ENCODE assay signal across 8 cellular contexts in genomic region chr11:44861829-44862545, GRCh38.
DNase-seq lines count a peak whose midpoint lies in the region; TF ChIP-seq lines count a peak whose summit lies in the region.

No MANE protein-coding gene starts in this region.

- H3K9ac ChIP-seq in MM.1S (ENCODE audit: low read length): peak overlapping the region; percentile 22

- H3K4me2 ChIP-seq in MM.1S (ENCODE audit: low read depth, low read length): peak overlapping the region; percentile 67

- DNase-seq in GM04504 (ENCODE audit: low read depth) (peak; percentile 96), MM.1S (peak; percentile 98), choroid plexus epithelial cell (ENCODE audit: low read depth) (peak; percentile 99), lower leg skin (ENCODE audit: low spot score in 2 of 2) (peak; percentile 56 to 88), SK-N-DZ (ENCODE audit: low spot score) (no peak)
- peak; percentile 64 to 75 for DNase-seq in activated CD4-positive, alpha-beta T cell treated with anti-CD3 and anti-CD28 coated beads for 24 hours (ENCODE audit: low read depth in 2 of 2)
- peak; percentile 86 for DNase-seq in stimulated activated CD8-positive, alpha-beta memory T cell treated with anti-CD3 and anti-CD28 coated beads, Interleukin-15, amount 100 ng/mL, for 48 hours (ENCODE audit: low read depth in 2 of 2)

- H4K20me1 ChIP-seq in MM.1S (ENCODE audit: insufficient read depth, low read length): no peaks in the 10 kb centered on the region

- H3K9me3 ChIP-seq in HEK293 (ENCODE audit: control insufficient read depth, insufficient read depth, low read depth, low read length) (no peaks in the 10 kb centered on the region), MM.1S (replicated peaks; ENCODE audit: insufficient read depth, low read length) (no peaks in the 10 kb centered on the region)

- peaks cover 10% of the 10 kb centered on the region for H3K4me1 ChIP-seq in HEK293 (ENCODE audit: control insufficient read depth, insufficient read depth, low read length)
- peaks cover 20% of the 10 kb centered on the region for H3K4me1 ChIP-seq in MM.1S (ENCODE audit: low read length)

- peak overlapping the region; percentile 31; the same call in 1 of the 2 replicates for H3K27ac ChIP-seq in HEK293 (ENCODE audit: extremely low read depth, low read depth, low read length)
- peak overlapping the region; percentile 58; the same call in 1 of the 2 replicates for H3K27ac ChIP-seq in MM.1S (ENCODE audit: low read length)

- peaks cover 11% of the 10 kb centered on the region for H3F3A ChIP-seq in MM.1S (ENCODE audit: insufficient read depth, low read length)

- CTCF ChIA-PET in HEK293 (lab: Yijun Ruan, JAX): interaction anchor here (0.6 to 1.4 kb wide), 8 partner anchors 13 to 233 kb away, joined by 3 to 5 read pairs (median 4); no protein-coding TSS in a partner anchor

- no peaks in the 10 kb centered on the region for H3K36me3 ChIP-seq in HEK293 (ENCODE audit: control insufficient read depth in 2 of 2, insufficient read depth in 1 of 2, low read length in 2 of 2)
- H3K36me3 ChIP-seq in MM.1S (replicated peaks; ENCODE audit: insufficient read depth, low read length): no peaks in the 10 kb centered on the region

- no peak for TF ChIP-seq POLR2A in lower leg skin (IDR thresholded peaks at IDR 0.05)

- peak overlapping the region; percentile 47 for H2AFZ ChIP-seq in MM.1S (ENCODE audit: low read length)

- TF ChIP-seq CTCF in HEK293 (tag by site-specific recombination; IDR thresholded peaks at IDR 0.05): no peak
- TF ChIP-seq CTCF in MM.1S (IDR thresholded peaks at IDR 0.05; ENCODE audit: low read length): no peak
- no peak for TF ChIP-seq CTCF in choroid plexus epithelial cell (conservative IDR thresholded peaks at IDR 0.05; ENCODE audit: low read depth, low read length)
- TF ChIP-seq CTCF in lower leg skin (IDR thresholded peaks at IDR 0.05): no peak

- POLR2A ChIA-PET in HEK293 (lab: Yijun Ruan, JAX): interaction anchor here (0.8 to 1.3 kb wide), 2 partner anchors 13 to 23 kb away, joined by 3 to 5 read pairs; no protein-coding TSS in a partner anchor

- H3K4me3 ChIP-seq in HEK293 (ENCODE audit: low read depth, low read length): no peak overlapping the region
- no peak overlapping the region; the same call in 1 of the 2 replicates for H3K4me3 ChIP-seq in MM.1S (ENCODE audit: low read length)
- no peak overlapping the region for H3K4me3 ChIP-seq in choroid plexus epithelial cell (ENCODE audit: low read depth, low read length)
- no peak overlapping the region for H3K4me3 ChIP-seq in lower leg skin (ENCODE audit: low read depth, poor library complexity, severe bottlenecking)

- no peaks in the 10 kb centered on the region for H3K9me2 ChIP-seq in MM.1S (replicated peaks; ENCODE audit: insufficient read depth, low read length)

- 0 out of 2 replicates have a peak, but pooled peaks cover 5% of the 10 kb centered on the region for H3K27me3 ChIP-seq in MM.1S (replicated peaks; ENCODE audit: insufficient read depth, low read length)

- 50 to 64% methylated on average over 18 to 19 of the region's 19 CpGs for WGBS in lower leg skin, 2 donors

- intact Hi-C loops in lower leg skin (cut with DNase I; ENCODE audit: low total_unique reads): no loop called here

- no peaks in the 10 kb centered on the region for H3K79me2 ChIP-seq in MM.1S (ENCODE audit: low read length)

TF ChIP-seq in HEK293, 187 proteins besides CTCF, POLR2A, EP300 and RAD21 (continues in another document):
- TF ChIP-seq KLF8 (tag by site-specific recombination; IDR thresholded peaks at IDR 0.05) (no peak), ZFP37 (tag by site-specific recombination; IDR thresholded peaks at IDR 0.05) (no peak), IKZF3 (tag by site-specific recombination; IDR thresholded peaks at IDR 0.05) (no peak), ZNF501 (tag by site-specific recombination; IDR thresholded peaks at IDR 0.05) (no peak), PRDM4 (tag by site-specific recombination; IDR thresholded peaks at IDR 0.05) (no peak), ZNF26 (tag by site-specific recombination; IDR thresholded peaks at IDR 0.05) (no peak), ZNF211 (tag by site-specific recombination; IDR thresholded peaks at IDR 0.05; ENCODE audit: low read depth) (no peak), SETDB1 (IDR thresholded peaks at IDR 0.05; ENCODE audit: insufficient read length, low read length) (no peak), EGR2 (tag by site-specific recombination; IDR thresholded peaks at IDR 0.05; ENCODE audit: low read depth) (peak; percentile 17; the same call in 1 of the 2 replicates), ZIC2 (tag by site-specific recombination; IDR thresholded peaks at IDR 0.05) (peak; percentile 34; the same call in 1 of the 2 replicates), ZNF558 (tag by site-specific recombination; IDR thresholded peaks at IDR 0.05) (no peak), ZNF426 (tag by site-specific recombination; IDR thresholded peaks at IDR 0.05) (no peak), ZNF548 (tag by site-specific recombination; IDR thresholded peaks at IDR 0.05) (no peak)
- TF ChIP-seq, protein P1, sequence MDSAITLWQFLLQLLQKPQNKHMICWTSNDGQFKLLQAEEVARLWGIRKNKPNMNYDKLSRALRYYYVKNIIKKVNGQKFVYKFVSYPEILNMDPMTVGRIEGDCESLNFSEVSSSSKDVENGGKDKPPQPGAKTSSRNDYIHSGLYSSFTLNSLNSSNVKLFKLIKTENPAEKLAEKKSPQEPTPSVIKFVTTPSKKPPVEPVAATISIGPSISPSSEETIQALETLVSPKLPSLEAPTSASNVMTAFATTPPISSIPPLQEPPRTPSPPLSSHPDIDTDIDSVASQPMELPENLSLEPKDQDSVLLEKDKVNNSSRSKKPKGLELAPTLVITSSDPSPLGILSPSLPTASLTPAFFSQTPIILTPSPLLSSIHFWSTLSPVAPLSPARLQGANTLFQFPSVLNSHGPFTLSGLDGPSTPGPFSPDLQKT (IDR thresholded peaks at IDR 0.05; ENCODE audit: borderline replicate concordance, low read depth, low read length): no peak
- TF ChIP-seq, protein P2, sequence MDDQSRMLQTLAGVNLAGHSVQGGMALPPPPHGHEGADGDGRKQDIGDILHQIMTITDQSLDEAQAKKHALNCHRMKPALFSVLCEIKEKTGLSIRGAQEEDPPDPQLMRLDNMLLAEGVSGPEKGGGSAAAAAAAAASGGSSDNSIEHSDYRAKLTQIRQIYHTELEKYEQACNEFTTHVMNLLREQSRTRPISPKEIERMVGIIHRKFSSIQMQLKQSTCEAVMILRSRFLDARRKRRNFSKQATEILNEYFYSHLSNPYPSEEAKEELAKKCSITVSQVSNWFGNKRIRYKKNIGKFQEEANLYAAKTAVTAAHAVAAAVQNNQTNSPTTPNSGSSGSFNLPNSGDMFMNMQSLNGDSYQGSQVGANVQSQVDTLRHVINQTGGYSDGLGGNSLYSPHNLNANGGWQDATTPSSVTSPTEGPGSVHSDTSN (CRISPR knock-in tag; IDR thresholded peaks at IDR 0.05): no peak
- TF ChIP-seq, protein P3, sequence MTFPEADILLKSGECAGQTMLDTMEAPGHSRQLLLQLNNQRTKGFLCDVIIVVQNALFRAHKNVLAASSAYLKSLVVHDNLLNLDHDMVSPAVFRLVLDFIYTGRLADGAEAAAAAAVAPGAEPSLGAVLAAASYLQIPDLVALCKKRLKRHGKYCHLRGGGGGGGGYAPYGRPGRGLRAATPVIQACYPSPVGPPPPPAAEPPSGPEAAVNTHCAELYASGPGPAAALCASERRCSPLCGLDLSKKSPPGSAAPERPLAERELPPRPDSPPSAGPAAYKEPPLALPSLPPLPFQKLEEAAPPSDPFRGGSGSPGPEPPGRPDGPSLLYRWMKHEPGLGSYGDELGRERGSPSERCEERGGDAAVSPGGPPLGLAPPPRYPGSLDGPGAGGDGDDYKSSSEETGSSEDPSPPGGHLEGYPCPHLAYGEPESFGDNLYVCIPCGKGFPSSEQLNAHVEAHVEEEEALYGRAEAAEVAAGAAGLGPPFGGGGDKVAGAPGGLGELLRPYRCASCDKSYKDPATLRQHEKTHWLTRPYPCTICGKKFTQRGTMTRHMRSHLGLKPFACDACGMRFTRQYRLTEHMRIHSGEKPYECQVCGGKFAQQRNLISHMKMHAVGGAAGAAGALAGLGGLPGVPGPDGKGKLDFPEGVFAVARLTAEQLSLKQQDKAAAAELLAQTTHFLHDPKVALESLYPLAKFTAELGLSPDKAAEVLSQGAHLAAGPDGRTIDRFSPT (tag by site-specific recombination; IDR thresholded peaks at IDR 0.05): no peak
